Comparison of ENCODE assay signal across 9 cellular contexts in the genomic region with DNA sequence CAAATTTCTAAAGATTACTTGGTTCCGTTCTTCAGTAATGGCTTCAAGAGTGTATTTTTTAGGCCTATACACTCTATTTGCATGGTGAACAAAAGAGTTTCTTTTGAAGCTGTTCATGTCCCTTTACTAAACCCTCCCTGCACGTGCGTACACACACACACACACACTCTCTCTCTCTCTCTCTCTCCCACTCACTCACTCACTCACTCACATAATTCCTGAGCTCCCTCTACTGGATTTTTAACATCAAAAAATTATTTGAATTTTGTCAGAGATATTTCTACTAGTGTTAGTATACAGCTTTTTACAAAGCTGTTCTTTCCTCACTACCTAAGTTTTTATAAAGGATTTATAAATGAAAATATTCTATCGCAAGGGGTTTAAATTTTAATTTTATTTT.
DNase-seq lines count a peak whose midpoint lies in the region; ATAC-seq and TF ChIP-seq lines count a peak whose summit lies in the region.
"Had no signal": no experiment of that assay in that cellular context is flagged by ENCODE, and none has a peak within 500 bp of the region (broad histone marks: within the 10 kb centered on the region; RNA-seq: fewer than 3 reads in every experiment).

No MANE protein-coding gene starts in this region.

- H3K36me3 Mint-ChIP-seq in glutamatergic neuron (ENCODE audit: unreplicated experiment) = no peaks in the 10 kb centered on the region

- no peak overlapping the region for H3K4me3 ChIP-seq in AG10803 (ENCODE audit: low read length)

- no peak for ATAC-seq in GM21786 (IDR thresholded peaks at IDR 0.05; ENCODE audit: unreplicated experiment)

- TF ChIP-seq CTCF in AG10803 (conservative IDR thresholded peaks at IDR 0.05; ENCODE audit: low read length) (peak; percentile 31; the same call in 1 of the 2 replicates), glutamatergic neuron (IDR thresholded peaks at IDR 0.05; ENCODE audit: partially characterized antibody, unreplicated experiment) (no peak)

- no peak overlapping the region for H3K4me3 Mint-ChIP-seq in glutamatergic neuron (ENCODE audit: unreplicated experiment)

- H3K27ac Mint-ChIP-seq in glutamatergic neuron (ENCODE audit: unreplicated experiment) = peak overlapping the region; percentile 9

- H3K4me1 Mint-ChIP-seq in glutamatergic neuron (ENCODE audit: low read depth, unreplicated experiment) = peaks cover 10% of the 10 kb centered on the region

- peaks cover 3% of the 10 kb centered on the region for H3K9me3 Mint-ChIP-seq in glutamatergic neuron (ENCODE audit: unreplicated experiment)

- peak; percentile 44 for DNase-seq in AG10803 (ENCODE audit: low read depth)
- DNase-seq in HT1080 (ENCODE audit: low read depth) = peak; percentile 20
- DNase-seq in SW480 (ENCODE audit: low spot score) = peak; percentile 34
- no peak for DNase-seq in glutamatergic neuron
- no peak for DNase-seq in COLO668 (lab: John Stamatoyannopoulos, UW; ENCODE audit: unreplicated experiment)
- DNase-seq in NCI-H187 treated with DMSO at 0.1 percent for 48 hours (lab: John Stamatoyannopoulos, UW) = no peak
- no peak for DNase-seq in UCSD-AML1 (lab: John Stamatoyannopoulos, UW; ENCODE audit: unreplicated experiment)
- DNase-seq: activated naive CD4-positive, alpha-beta T cell had no signal

- peaks cover 2% of the 10 kb centered on the region for H3K27me3 Mint-ChIP-seq in glutamatergic neuron (ENCODE audit: unreplicated experiment)

Comparison
In these comparisons a context has a peak if more than half of its experiments do, and no peak if none do; other contexts are left out.
1. DNase-seq: peak in AG10803 (single experiment), HT1080 (single experiment) and SW480 (single experiment); none in glutamatergic neuron (single experiment), COLO668 (single experiment), NCI-H187 treated with DMSO at 0.1 percent for 48 hours (single experiment) and UCSD-AML1 (single experiment).